ENCODE assay signal across 20 cellular contexts in the genomic region with DNA sequence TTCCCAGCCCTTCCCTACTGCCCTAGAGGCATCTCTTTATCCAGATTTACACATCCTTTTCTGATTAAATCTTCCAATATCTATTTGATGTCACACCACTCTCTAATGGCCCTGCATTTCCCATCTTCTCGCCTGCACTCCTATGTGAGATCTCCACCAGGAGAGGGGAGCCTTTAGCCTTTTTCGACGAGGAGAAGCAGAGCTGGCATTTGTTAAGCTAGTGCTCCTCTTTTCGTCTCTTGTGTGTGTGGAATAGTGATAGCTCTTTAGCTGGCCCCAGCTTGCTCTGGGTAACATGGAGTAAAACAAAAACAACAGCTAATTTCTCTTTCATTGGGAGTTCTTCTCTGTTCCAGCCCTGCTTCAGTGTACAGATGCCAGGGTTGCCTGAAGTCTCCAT.
DNase-seq lines count a peak whose midpoint lies in the region; ATAC-seq and TF ChIP-seq lines count a peak whose summit lies in the region.
"Had no signal": no experiment of that assay in that cellular context is flagged by ENCODE, and none has a peak within 500 bp of the region (broad histone marks: within the 10 kb centered on the region; RNA-seq: fewer than 3 reads in every experiment).

No MANE protein-coding gene starts in this region.

- H3K27me3 Mint-ChIP-seq in glutamatergic neuron (ENCODE audit: unreplicated experiment): peaks cover 12% of the 10 kb centered on the region

- ATAC-seq in Right ventricle myocardium inferior: no peak
- ATAC-seq in HG02885 (IDR thresholded peaks at IDR 0.05; ENCODE audit: poor library complexity, unreplicated experiment): no peak
- ATAC-seq in esophagus mucosa: no peak
- ATAC-seq: activated naive CD4-positive, alpha-beta T cell treated with anti-CD3 and anti-CD28 coated beads, Interleukin-2, amount 50 U/mL, for 72 hours had no signal

- H3K9me3 Mint-ChIP-seq in glutamatergic neuron (ENCODE audit: unreplicated experiment): peaks cover 2% of the 10 kb centered on the region
- H3K9me3 Mint-ChIP-seq: activated CD4-positive, alpha-beta T cell treated with anti-CD3 and anti-CD28 coated beads, Interleukin-2, amount 10 ng/mL, durations not matched to agents 24 days and 14 days; T-helper 2 cell treated with Interferon-gamma antibody and Interleukin-4, amounts not matched to agents 5 μg/mL and 100 μg/mL, for 36 hours had no signal

- peak; percentile 27 for TF ChIP-seq CTCF in left ventricle myocardium inferior (IDR thresholded peaks at IDR 0.05; ENCODE audit: borderline replicate concordance)
- TF ChIP-seq CTCF in glutamatergic neuron (IDR thresholded peaks at IDR 0.05; ENCODE audit: partially characterized antibody, unreplicated experiment): no peak

- H3K36me3 ChIP-seq in left ventricle myocardium inferior: no peaks in the 10 kb centered on the region
- H3K36me3 ChIP-seq: heart left ventricle, spleen had no signal

- peaks cover 12% of the 10 kb centered on the region for H3K4me1 ChIP-seq in left ventricle myocardium inferior

- DNase-seq in left ventricle myocardium inferior (no peak), Right ventricle myocardium inferior (ENCODE audit: missing footprints) (no peak), cerebellar cortex (ENCODE audit: low spot score) (peak; percentile 81), globus pallidus (ENCODE audit: low spot score) (peak; percentile 46), glutamatergic neuron (no peak), mesenteric fat pad (ENCODE audit: low spot score) (no peak)
- DNase-seq: activated CD4-positive, alpha-beta T cell treated with anti-CD3 and anti-CD28 coated beads, Interleukin-2, amount 10 ng/mL, durations not matched to agents 24 days and 14 days; activated T-cell treated with anti-CD3 and anti-CD28 coated beads for 4 hours; Calu3; central memory CD4-positive, alpha-beta T cell; heart left ventricle; SIG-M5; spleen; stimulated activated naive CD4-positive, alpha-beta T cell had no signal

- H3K4me1 Mint-ChIP-seq in glutamatergic neuron (ENCODE audit: low read depth, unreplicated experiment): no peaks in the 10 kb centered on the region
- H3K4me1 Mint-ChIP-seq: activated CD4-positive, alpha-beta T cell treated with anti-CD3 and anti-CD28 coated beads, Interleukin-2, amount 10 ng/mL, durations not matched to agents 24 days and 14 days had no signal

- H3K36me3 Mint-ChIP-seq in glutamatergic neuron (ENCODE audit: unreplicated experiment): no peaks in the 10 kb centered on the region
- H3K36me3 Mint-ChIP-seq: IgD-negative memory B cell had no signal

- H3K27ac Mint-ChIP-seq in glutamatergic neuron (ENCODE audit: unreplicated experiment): no peak overlapping the region
- H3K27ac Mint-ChIP-seq: activated CD4-positive, alpha-beta T cell treated with anti-CD3 and anti-CD28 coated beads, Interleukin-2, amount 10 ng/mL, durations not matched to agents 24 days and 14 days; activated naive CD4-positive, alpha-beta T cell treated with anti-CD3 and anti-CD28 coated beads, Interleukin-2, amount 50 U/mL, for 72 hours; IgD-negative memory B cell; progenitor cell of endocrine pancreas; T-helper 2 cell treated with Interferon-gamma antibody and Interleukin-4, amounts not matched to agents 5 μg/mL and 100 μg/mL, for 36 hours had no signal

- no peak overlapping the region for H3K4me3 Mint-ChIP-seq in glutamatergic neuron (ENCODE audit: unreplicated experiment)
- H3K4me3 Mint-ChIP-seq: activated CD4-positive, alpha-beta T cell treated with anti-CD3 and anti-CD28 coated beads, Interleukin-2, amount 10 ng/mL, durations not matched to agents 24 days and 14 days; IgD-negative memory B cell; T-helper 2 cell treated with Interferon-gamma antibody and Interleukin-4, amounts not matched to agents 5 μg/mL and 100 μg/mL, for 36 hours had no signal

- H3K9me3 ChIP-seq in left ventricle myocardium inferior (replicated peaks): no peaks in the 10 kb centered on the region
- H3K9me3 ChIP-seq: heart left ventricle, spleen had no signal

- H3K4me3 ChIP-seq in left ventricle myocardium inferior: no peak overlapping the region
- H3K4me3 ChIP-seq: heart left ventricle, spleen had no signal

- intact Hi-C loops in left ventricle myocardium inferior (cut with micrococcal nuclease): no loop called here
- intact Hi-C loops in Right ventricle myocardium inferior (cut with DNase I): no loop called here

- no peak overlapping the region for H3K27ac ChIP-seq in left ventricle myocardium inferior (replicated peaks)
- H3K27ac ChIP-seq: heart left ventricle, spleen had no signal

- H3K27me3 ChIP-seq in left ventricle myocardium inferior (ENCODE audit: low read depth): peaks cover 81% of the 10 kb centered on the region

Comparison
In these comparisons a context has a peak if more than half of its experiments do, and no peak if none do; other contexts are left out.
1. DNase-seq: peak in cerebellar cortex (single experiment) and globus pallidus (single experiment); none in left ventricle myocardium inferior (single experiment), Right ventricle myocardium inferior (single experiment), glutamatergic neuron (single experiment) and mesenteric fat pad (single experiment).